Comparison of ENCODE assay signal across 8 cellular contexts in genomic region chr3:194139085-194139976, GRCh38. TPM values are rescaled to one million over a fixed set of nuclear protein-coding genes. Genes with fewer than 3 reads are reported as not detected.
DNase-seq lines count a peak whose midpoint lies in the region; ATAC-seq and TF ChIP-seq lines count a peak whose summit lies in the region.

No MANE protein-coding gene starts in this region.

- H3K27ac ChIP-seq in SU-DHL-6 (ENCODE audit: low read depth, low read length) (peak overlapping the region; percentile 78), rectal smooth muscle tissue (ENCODE audit: low read depth, low read length) (peak overlapping the region; percentile 55)

- H3K9me3 ChIP-seq in SU-DHL-6 (ENCODE audit: insufficient read depth, low read length): no peaks in the 10 kb centered on the region

- H3K9ac ChIP-seq in SU-DHL-6 (ENCODE audit: low read length) (no peak overlapping the region), rectal smooth muscle tissue (ENCODE audit: low read length) (no peak overlapping the region)

- H3K4me3 ChIP-seq in SU-DHL-6 (ENCODE audit: insufficient read depth, low read length, poor library complexity, severe bottlenecking) (no peak overlapping the region), rectal smooth muscle tissue (ENCODE audit: low read length) (peak overlapping the region; percentile 43)

- no peak for DNase-seq in activated naive CD8-positive, alpha-beta T cell treated with anti-CD3 and anti-CD28 coated beads for 36 hours
- peak; percentile 43 for DNase-seq in foreskin melanocyte
- DNase-seq in GM19238 (ENCODE audit: insufficient read length, low spot score): no peak

- no peak overlapping the region for H2AFZ ChIP-seq in SU-DHL-6 (ENCODE audit: low read depth, low read length, severe bottlenecking)

- H3K36me3 ChIP-seq in SU-DHL-6 (ENCODE audit: low read length): peaks cover 8% of the 10 kb centered on the region; the same call in 1 of the 2 replicates
- H3K36me3 ChIP-seq in rectal smooth muscle tissue (ENCODE audit: control insufficient read depth, insufficient read depth, low read length): no peaks in the 10 kb centered on the region

- H3F3A ChIP-seq in SU-DHL-6 (ENCODE audit: insufficient read depth): peaks cover 48% of the 10 kb centered on the region

- no peak overlapping the region for H3K27ac Mint-ChIP-seq in activated naive CD8-positive, alpha-beta T cell
- H3K27ac Mint-ChIP-seq in activated naive CD8-positive, alpha-beta T cell treated with anti-CD3 and anti-CD28 coated beads for 36 hours: no peak overlapping the region

- no peak for ATAC-seq in HG03342 (IDR thresholded peaks at IDR 0.05; ENCODE audit: unreplicated experiment)
- no peak for ATAC-seq in GM21528 (IDR thresholded peaks at IDR 0.05; ENCODE audit: low FRiP score, unreplicated experiment)

- peaks cover 39% of the 10 kb centered on the region for H3K4me1 Mint-ChIP-seq in activated naive CD8-positive, alpha-beta T cell (ENCODE audit: low read depth)
- H3K4me1 Mint-ChIP-seq in activated naive CD8-positive, alpha-beta T cell treated with anti-CD3 and anti-CD28 coated beads for 36 hours: peaks cover 35% of the 10 kb centered on the region

- H3K27me3 ChIP-seq in SU-DHL-6 (ENCODE audit: low read length) (no peaks in the 10 kb centered on the region), rectal smooth muscle tissue (ENCODE audit: control insufficient read depth, insufficient read depth, low read length) (no peaks in the 10 kb centered on the region)

- peak overlapping the region; percentile 90 for H3K4me2 ChIP-seq in SU-DHL-6 (ENCODE audit: low read depth, low read length, poor library complexity, severe bottlenecking)

- no peaks in the 10 kb centered on the region for H3K9me2 ChIP-seq in SU-DHL-6 (replicated peaks; ENCODE audit: insufficient read depth, low read length)

- peaks cover 26% of the 10 kb centered on the region for H3K4me1 ChIP-seq in rectal smooth muscle tissue (ENCODE audit: control insufficient read depth, insufficient read depth, low read length)

- TF ChIP-seq CTCF in SU-DHL-6 (IDR thresholded peaks at IDR 0.05; ENCODE audit: insufficient read depth, low read length, poor library complexity, severe bottlenecking): no peak

- peak overlapping the region; percentile 49 for H3K4me3 Mint-ChIP-seq in activated naive CD8-positive, alpha-beta T cell
- H3K4me3 Mint-ChIP-seq in activated naive CD8-positive, alpha-beta T cell treated with anti-CD3 and anti-CD28 coated beads for 36 hours: no peak overlapping the region

- H3K36me3 Mint-ChIP-seq in activated naive CD8-positive, alpha-beta T cell: no peaks in the 10 kb centered on the region
- H3K36me3 Mint-ChIP-seq in activated naive CD8-positive, alpha-beta T cell treated with anti-CD3 and anti-CD28 coated beads for 36 hours: peaks cover 1% of the 10 kb centered on the region

- H3K9me3 Mint-ChIP-seq in activated naive CD8-positive, alpha-beta T cell (ENCODE audit: low read depth): no peaks in the 10 kb centered on the region
- no peaks in the 10 kb centered on the region for H3K9me3 Mint-ChIP-seq in activated naive CD8-positive, alpha-beta T cell treated with anti-CD3 and anti-CD28 coated beads for 36 hours

- H4K20me1 ChIP-seq in SU-DHL-6 (ENCODE audit: low read depth, low read length): no peaks in the 10 kb centered on the region

- H3K27me3 Mint-ChIP-seq in activated naive CD8-positive, alpha-beta T cell: peaks cover 24% of the 10 kb centered on the region
- H3K27me3 Mint-ChIP-seq in activated naive CD8-positive, alpha-beta T cell treated with anti-CD3 and anti-CD28 coated beads for 36 hours: peaks cover 59% of the 10 kb centered on the region

- H3K79me2 ChIP-seq in SU-DHL-6 (ENCODE audit: insufficient read depth, low read length): 0 out of 2 replicates have a peak, but pooled peaks cover 5% of the 10 kb centered on the region

RNA-seq across cellular contexts. Expression of gene HES1, which starts 3.4 kb away (rescaled TPM):
- under 1 TPM in 1 of 2 experiments, not detected in 1; 0.14 TPM for total RNA-seq in activated naive CD8-positive, alpha-beta T cell treated with anti-CD3 and anti-CD28 coated beads for 36 hours
